ENCODE assay signal across 23 cellular contexts in the genomic region with DNA sequence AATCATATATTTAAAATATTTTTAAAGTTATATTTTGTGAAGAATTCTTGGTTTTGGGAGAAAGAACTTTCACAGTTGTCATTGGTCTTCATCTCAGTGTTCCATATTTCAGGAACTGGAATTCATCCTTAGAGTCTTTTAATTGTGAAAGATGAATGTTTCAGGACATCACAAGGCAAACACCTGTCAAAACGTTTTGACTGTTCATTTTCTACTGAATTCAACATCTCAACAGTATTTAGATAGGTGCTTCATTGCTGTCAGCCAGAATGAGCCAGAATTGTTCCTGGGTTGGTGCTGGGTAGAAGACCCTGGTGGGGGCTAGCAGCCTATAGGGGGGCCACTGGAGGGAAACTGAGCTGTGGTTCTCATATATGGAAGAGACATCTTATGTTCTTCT.
DNase-seq lines count a peak whose midpoint lies in the region; ATAC-seq and TF ChIP-seq lines count a peak whose summit lies in the region.
"Had no signal": no experiment of that assay in that cellular context is flagged by ENCODE, and none has a peak within 500 bp of the region (broad histone marks: within the 10 kb centered on the region; RNA-seq: fewer than 3 reads in every experiment).

No MANE protein-coding gene starts in this region.

- H2BK15ac ChIP-seq in mesendoderm (replicated peaks; ENCODE audit: low read depth) = peak overlapping the region; percentile 57

- no peak overlapping the region for H3K4ac ChIP-seq in mesendoderm (ENCODE audit: low read depth, low read length)

- H4K8ac ChIP-seq in mesendoderm (ENCODE audit: low read depth, low read length) = no peak overlapping the region

- no peaks in the 10 kb centered on the region for H3K4me1 ChIP-seq in esophagus muscularis mucosa
- no peaks in the 10 kb centered on the region for H3K4me1 ChIP-seq in mesendoderm (ENCODE audit: control insufficient read depth, low read depth, low read length)
- H3K4me1 ChIP-seq in colonic mucosa = no peaks in the 10 kb centered on the region
- H3K4me1 ChIP-seq: BE2C had no signal

- H3K27me3 ChIP-seq in esophagus muscularis mucosa = no peaks in the 10 kb centered on the region
- no peaks in the 10 kb centered on the region for H3K27me3 ChIP-seq in mesendoderm (ENCODE audit: insufficient read depth, low read length, poor library complexity)
- no peaks in the 10 kb centered on the region for H3K27me3 ChIP-seq in colonic mucosa
- H3K27me3 ChIP-seq: BE2C, BLaER1 had no signal

- H2AK5ac ChIP-seq in mesendoderm (ENCODE audit: low read length) = no peak overlapping the region

- no peak overlapping the region for H3K4me3 Mint-ChIP-seq in stimulated activated memory B cell treated with anti-CD40 and anti-IgM and Interleukin-4, amounts not matched to agents 10 μg/mL and 1 μg/mL and 100 μg/mL, for 72 hours
- H3K4me3 Mint-ChIP-seq: CD14-positive monocyte; CD4-positive, alpha-beta memory T cell; CD4-positive, CD25-positive, alpha-beta regulatory T cell; CD8-positive, alpha-beta memory T cell had no signal

- DNase-seq in esophagus muscularis mucosa (ENCODE audit: extremely low spot score) (peak; percentile 42), mesendoderm (no peak), colonic mucosa (no peak), NCI-H1105 treated with DMSO at 0.1 percent for 48 hours (lab: John Stamatoyannopoulos, UW) (no peak)
- DNase-seq: 8988T; ACHN; BE2C; C1 segment of cervical spinal cord; CD4-positive, alpha-beta memory T cell; CD4-positive, CD25-positive, alpha-beta regulatory T cell; CD8-positive, alpha-beta memory T cell; COR-L47; DMS 273 treated with DMSO at 0.1 percent for 48 hours; DMS153; DMS53; DMS79; DND-41; EL; GDM1 had no signal

- peak overlapping the region; percentile 51 for H3K18ac ChIP-seq in mesendoderm (ENCODE audit: low read length)

- peaks cover 8% of the 10 kb centered on the region for H3K27me3 Mint-ChIP-seq in stimulated activated memory B cell treated with anti-CD40 and anti-IgM and Interleukin-4, amounts not matched to agents 10 μg/mL and 1 μg/mL and 100 μg/mL, for 72 hours
- H3K27me3 Mint-ChIP-seq: CD4-positive, alpha-beta memory T cell had no signal

- no peak overlapping the region for H3K4me2 ChIP-seq in mesendoderm (ENCODE audit: low read length)
- H3K4me2 ChIP-seq: BLaER1 had no signal

- H3K9ac ChIP-seq in mesendoderm (ENCODE audit: low read length) (no peak overlapping the region), colonic mucosa (ENCODE audit: low read depth in 2 of 2, low read length in 2 of 2) (no peak overlapping the region)
- H3K9ac ChIP-seq: BLaER1 had no signal

- H3K36me3 Mint-ChIP-seq in stimulated activated memory B cell treated with anti-CD40 and anti-IgM and Interleukin-4, amounts not matched to agents 10 μg/mL and 1 μg/mL and 100 μg/mL, for 72 hours = no peaks in the 10 kb centered on the region
- H3K36me3 Mint-ChIP-seq: CD14-positive monocyte; CD4-positive, alpha-beta memory T cell; CD8-positive, alpha-beta memory T cell had no signal

- H3K36me3 ChIP-seq in esophagus muscularis mucosa (no peaks in the 10 kb centered on the region), mesendoderm (ENCODE audit: control insufficient read depth, insufficient read depth, low read length) (no peaks in the 10 kb centered on the region), colonic mucosa (no peaks in the 10 kb centered on the region)
- H3K36me3 ChIP-seq: BE2C, BLaER1 had no signal

- H3K27ac ChIP-seq in esophagus muscularis mucosa (replicated peaks in 1 of 4) (no peak overlapping the region), mesendoderm (ENCODE audit: low read depth, low read length) (no peak overlapping the region), colonic mucosa (no peak overlapping the region)
- H3K27ac ChIP-seq: BLaER1 had no signal

- H3K27ac Mint-ChIP-seq in stimulated activated memory B cell treated with anti-CD40 and anti-IgM and Interleukin-4, amounts not matched to agents 10 μg/mL and 1 μg/mL and 100 μg/mL, for 72 hours = peak overlapping the region; percentile 48
- H3K27ac Mint-ChIP-seq: CD14-positive monocyte; CD4-positive, alpha-beta memory T cell; CD4-positive, CD25-positive, alpha-beta regulatory T cell had no signal

- H3K79me2 ChIP-seq in mesendoderm (ENCODE audit: control insufficient read depth, insufficient read depth, low read length) = no peaks in the 10 kb centered on the region

- H4K5ac ChIP-seq in mesendoderm (ENCODE audit: low read length) = no peak overlapping the region

- no peak for TF ChIP-seq POLR2A in esophagus muscularis mucosa (IDR thresholded peaks at IDR 0.05; ENCODE audit: low read depth)

- H3K9me3 Mint-ChIP-seq in stimulated activated memory B cell treated with anti-CD40 and anti-IgM and Interleukin-4, amounts not matched to agents 10 μg/mL and 1 μg/mL and 100 μg/mL, for 72 hours = peaks cover 6% of the 10 kb centered on the region
- H3K9me3 Mint-ChIP-seq: CD14-positive monocyte; CD8-positive, alpha-beta memory T cell had no signal

- WGBS in esophagus muscularis mucosa = 40% methylated on average over 1 of the region's 1 CpG
- WGBS in mesendoderm (ENCODE audit: extremely low coverage, insufficient coverage, low lambda C conversion rate) = no CpG with 5 or more reads among the region's 1 CpG

- H2BK120ac ChIP-seq in mesendoderm (ENCODE audit: low read depth, low read length) = peak overlapping the region; percentile 45

- H2BK5ac ChIP-seq in mesendoderm (ENCODE audit: low read length) = no peak overlapping the region

- H3K4me3 ChIP-seq in esophagus muscularis mucosa = no peak overlapping the region
- H3K4me3 ChIP-seq in mesendoderm (ENCODE audit: low read length) = no peak overlapping the region
- no peak overlapping the region for H3K4me3 ChIP-seq in colonic mucosa
- H3K4me3 ChIP-seq: BLaER1, GM12878 had no signal

- H3K56ac ChIP-seq in mesendoderm (ENCODE audit: low read length) = no peak overlapping the region

- TF ChIP-seq CTCF in esophagus muscularis mucosa (IDR thresholded peaks at IDR 0.05) (no peak), colonic mucosa (IDR thresholded peaks at IDR 0.05) (no peak)

- no peaks in the 10 kb centered on the region for H3K79me1 ChIP-seq in mesendoderm (ENCODE audit: low read length)

- intact Hi-C loops in esophagus muscularis mucosa (cut with DNase I) = loop anchor here (10.0 kb wide), 1 partner anchor 238 kb away; no protein-coding TSS in a partner anchor
- intact Hi-C loops in colonic mucosa (cut with DNase I) = no loop called here

- H3K9me3 ChIP-seq in esophagus muscularis mucosa = no peaks in the 10 kb centered on the region
- no peaks in the 10 kb centered on the region for H3K9me3 ChIP-seq in colonic mucosa
- H3K9me3 ChIP-seq: BE2C, BLaER1 had no signal

- H3K23ac ChIP-seq in mesendoderm (ENCODE audit: low read length) = no peak overlapping the region

- H3K4me1 Mint-ChIP-seq in stimulated activated memory B cell treated with anti-CD40 and anti-IgM and Interleukin-4, amounts not matched to agents 10 μg/mL and 1 μg/mL and 100 μg/mL, for 72 hours = peaks cover 61% of the 10 kb centered on the region

- no peak for ATAC-seq in stimulated activated memory B cell treated with anti-CD40 and anti-IgM and Interleukin-4, amounts not matched to agents 10 μg/mL and 1 μg/mL and 100 μg/mL, for 72 hours
- ATAC-seq: GM12878 had no signal

- no peak for TF ChIP-seq EP300 in esophagus muscularis mucosa (IDR thresholded peaks at IDR 0.05)
